Comparison of ENCODE assay signal across 8 cellular contexts in the genomic region with DNA sequence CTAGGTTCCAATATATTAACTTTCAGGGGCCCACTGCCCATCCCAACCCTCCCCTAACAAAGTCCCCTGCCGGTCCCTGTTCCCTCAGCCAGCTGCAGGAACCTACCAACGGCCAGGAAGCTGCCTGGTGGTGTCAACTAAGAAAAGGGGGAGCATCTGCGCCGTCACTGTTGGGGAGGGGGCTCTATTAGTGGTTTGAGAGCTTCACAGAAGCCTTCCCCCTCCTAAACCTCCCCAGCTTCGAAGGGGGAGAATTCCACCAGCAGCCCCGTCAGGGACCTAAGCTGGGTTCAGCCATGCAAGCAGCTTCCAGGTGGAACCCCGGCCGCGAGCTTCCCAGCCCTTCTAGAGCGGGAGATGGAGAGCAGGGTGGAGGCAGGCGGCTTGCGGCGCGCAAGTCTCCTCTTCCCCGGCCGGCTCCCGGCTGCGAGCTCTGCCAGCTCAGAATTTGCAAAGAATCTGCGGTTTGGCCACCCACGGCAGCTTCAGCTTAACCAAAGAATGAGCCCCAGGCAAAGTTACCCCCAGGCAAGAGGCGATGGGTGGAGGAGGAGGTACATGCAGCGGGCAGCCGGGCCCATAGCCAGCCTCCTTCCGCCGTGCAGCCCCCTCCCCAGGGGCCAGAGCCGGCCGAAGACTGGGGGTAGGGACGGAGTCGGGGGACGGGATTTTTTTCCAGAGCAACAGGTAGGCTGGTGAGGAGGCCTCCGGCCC. TPM values are rescaled to one million over a fixed set of nuclear protein-coding genes. Genes with fewer than 3 reads are reported as not detected.
DNase-seq lines count a peak whose midpoint lies in the region; ATAC-seq and TF ChIP-seq lines count a peak whose summit lies in the region.

No MANE protein-coding gene starts in this region.

- H3K4me3 Mint-ChIP-seq in activated naive CD4-positive, alpha-beta T cell treated with anti-CD3 and anti-CD28 coated beads for 36 hours = peak overlapping the region; percentile 98
- peak overlapping the region; percentile 94 for H3K4me3 Mint-ChIP-seq in progenitor cell of endocrine pancreas (ENCODE audit: low read depth)

- ATAC-seq in GM18868 (IDR thresholded peaks at IDR 0.05; ENCODE audit: unreplicated experiment) = peak; percentile 7
- peak; percentile 23 for ATAC-seq in HG03354 (IDR thresholded peaks at IDR 0.05; ENCODE audit: poor library complexity, severe bottlenecking, unreplicated experiment)
- ATAC-seq in RWPE2 (ENCODE audit: low read depth) = peak; percentile 53
- ATAC-seq in Right ventricle myocardium superior (ENCODE audit: poor library complexity) = peak; percentile 32
- peak; percentile 34 for ATAC-seq in upper lobe of right lung

- peak overlapping the region; percentile 83 for H3K4me3 ChIP-seq in ACC112 (ENCODE audit: low read depth, low read length)
- peak overlapping the region; percentile 62 for H3K4me3 ChIP-seq in RWPE2 (ENCODE audit: severe bottlenecking)
- peak overlapping the region; percentile 76 for H3K4me3 ChIP-seq in upper lobe of right lung

- TF ChIP-seq CTCF in RWPE2 (IDR thresholded peaks at IDR 0.05; ENCODE audit: poor library complexity, severe bottlenecking) = no peak
- TF ChIP-seq CTCF in progenitor cell of endocrine pancreas (IDR thresholded peaks at IDR 0.05; ENCODE audit: unreplicated experiment) = no peak
- TF ChIP-seq CTCF in upper lobe of right lung (IDR thresholded peaks at IDR 0.05) = no peak

- H3K27me3 ChIP-seq in ACC112 (ENCODE audit: insufficient read depth, low read length) (no peaks in the 10 kb centered on the region), RWPE2 (ENCODE audit: insufficient read depth, poor library complexity, severe bottlenecking) (no peaks in the 10 kb centered on the region), upper lobe of right lung (no peaks in the 10 kb centered on the region)

- peak overlapping the region; percentile 44 for H3K27ac ChIP-seq in ACC112 (ENCODE audit: low read depth, low read length)
- peak overlapping the region; percentile 85 for H3K27ac ChIP-seq in RWPE2 (ENCODE audit: poor library complexity, severe bottlenecking)
- peak overlapping the region; percentile 90 for H3K27ac ChIP-seq in upper lobe of right lung

- no peaks in the 10 kb centered on the region for H3K27me3 Mint-ChIP-seq in activated naive CD4-positive, alpha-beta T cell treated with anti-CD3 and anti-CD28 coated beads for 36 hours (ENCODE audit: low read depth)
- H3K27me3 Mint-ChIP-seq in progenitor cell of endocrine pancreas = no peaks in the 10 kb centered on the region

- no peaks in the 10 kb centered on the region for H3K9me3 Mint-ChIP-seq in activated naive CD4-positive, alpha-beta T cell treated with anti-CD3 and anti-CD28 coated beads for 36 hours
- H3K9me3 Mint-ChIP-seq in progenitor cell of endocrine pancreas (ENCODE audit: low read depth) = no peaks in the 10 kb centered on the region

- CTCF ChIA-PET in activated naive CD4-positive, alpha-beta T cell treated with anti-CD3 and anti-CD28 coated beads for 36 hours (lab: Charles Lee) = interaction anchor here (0.6 to 1.8 kb wide), 12 partner anchors 10 to 273 kb away, joined by 3 to 8 read pairs (median 3); partner anchors contain the start of genes COG4 and PDPR

- H3K4me1 ChIP-seq in ACC112 (ENCODE audit: control insufficient read depth, insufficient read depth, low read length, unreplicated experiment) (no peaks in the 10 kb centered on the region), RWPE2 (ENCODE audit: insufficient read depth, poor library complexity, severe bottlenecking) (no peaks in the 10 kb centered on the region), upper lobe of right lung (peaks cover 18% of the 10 kb centered on the region)

- no peaks in the 10 kb centered on the region for H3K9me3 ChIP-seq in RWPE2 (ENCODE audit: severe bottlenecking)
- H3K9me3 ChIP-seq in upper lobe of right lung = no peaks in the 10 kb centered on the region

- DNase-seq in RWPE2 (ENCODE audit: low spot score) = peak; percentile 89
- DNase-seq in activated naive CD4-positive, alpha-beta T cell treated with anti-CD3 and anti-CD28 coated beads for 36 hours = peak; percentile 83
- peak; percentile 65 for DNase-seq in Right ventricle myocardium superior
- DNase-seq in progenitor cell of endocrine pancreas (ENCODE audit: low spot score, unreplicated experiment) = peak; percentile 30
- DNase-seq in upper lobe of right lung = peak; percentile 80

- peak overlapping the region; percentile 89 for H3K27ac Mint-ChIP-seq in activated naive CD4-positive, alpha-beta T cell treated with anti-CD3 and anti-CD28 coated beads for 36 hours
- peak overlapping the region; percentile 96 for H3K27ac Mint-ChIP-seq in progenitor cell of endocrine pancreas

- H3K4me1 Mint-ChIP-seq in activated naive CD4-positive, alpha-beta T cell treated with anti-CD3 and anti-CD28 coated beads for 36 hours (ENCODE audit: low read depth) = peaks cover 15% of the 10 kb centered on the region
- peaks cover 3% of the 10 kb centered on the region for H3K4me1 Mint-ChIP-seq in progenitor cell of endocrine pancreas (ENCODE audit: low read depth)

- peaks cover 6% of the 10 kb centered on the region for H3K79me2 ChIP-seq in ACC112 (ENCODE audit: control insufficient read depth, insufficient read depth, low read length, unreplicated experiment)

- peaks cover 12% of the 10 kb centered on the region for H3K36me3 Mint-ChIP-seq in activated naive CD4-positive, alpha-beta T cell treated with anti-CD3 and anti-CD28 coated beads for 36 hours (ENCODE audit: low read depth)
- peaks cover 16% of the 10 kb centered on the region for H3K36me3 Mint-ChIP-seq in progenitor cell of endocrine pancreas (ENCODE audit: insufficient read depth)

- intact Hi-C loops in activated naive CD4-positive, alpha-beta T cell treated with anti-CD3 and anti-CD28 coated beads for 36 hours (cut with micrococcal nuclease) = loop anchor here (2.0 to 5.0 kb wide), 3 partner anchors 50 to 357 kb away; no protein-coding TSS in a partner anchor
- intact Hi-C loops in Right ventricle myocardium superior (cut with DNase I) (no loop called here), upper lobe of right lung (cut with DNase I) (loop anchor here (10.0 kb wide), 1 partner anchor 54 kb away; the partner anchor contains the start of gene ST3GAL2)

- H3K36me3 ChIP-seq in ACC112 (ENCODE audit: insufficient read depth, low read length) (peaks cover under 1% of the 10 kb centered on the region; the same call in 1 of the 2 replicates), RWPE2 (ENCODE audit: low read depth) (peaks cover 32% of the 10 kb centered on the region), upper lobe of right lung (peaks cover 12% of the 10 kb centered on the region)

- H2AFZ ChIP-seq in ACC112 (ENCODE audit: low read length, unreplicated experiment) = no peak overlapping the region

RNA-seq across cellular contexts. Expression of gene DDX19A, which starts 33.7 kb away (rescaled TPM):
- total RNA-seq in activated naive CD4-positive, alpha-beta T cell treated with anti-CD3 and anti-CD28 coated beads for 36 hours = 10 to 100 TPM; 43.4 to 46.0 TPM
- total RNA-seq in Right ventricle myocardium superior (25.0 TPM), progenitor cell of endocrine pancreas (46.7 and 49.6 TPM in 2 replicates), upper lobe of right lung (33.0 TPM)

RNA-seq across cellular contexts. Expression of gene ST3GAL2, which starts 58.5 kb away (rescaled TPM):
- 1 to 10 TPM; 9.3 to 9.9 TPM for total RNA-seq in activated naive CD4-positive, alpha-beta T cell treated with anti-CD3 and anti-CD28 coated beads for 36 hours
- 19.6 TPM for total RNA-seq in Right ventricle myocardium superior
- 29.2 and 37.8 TPM in 2 replicates for total RNA-seq in progenitor cell of endocrine pancreas
- total RNA-seq in upper lobe of right lung = 30.9 TPM

Comparison
In these comparisons a context has a peak if more than half of its experiments do, and no peak if none do; other contexts are left out.
1. Peak in every context shown above with its lines: DNase-seq, ATAC-seq, H3K4me3 ChIP-seq and H3K27ac ChIP-seq.
2. DNase-seq: peak in every context shown above with its lines; median percentile 89 in RWPE2; 83 in activated naive CD4-positive, alpha-beta T cell treated with anti-CD3 and anti-CD28 coated beads for 36 hours; 80 in upper lobe of right lung; 65 in Right ventricle myocardium superior; 30 in progenitor cell of endocrine pancreas.